ENCODE assay signal across 18 cellular contexts in the genomic region with DNA sequence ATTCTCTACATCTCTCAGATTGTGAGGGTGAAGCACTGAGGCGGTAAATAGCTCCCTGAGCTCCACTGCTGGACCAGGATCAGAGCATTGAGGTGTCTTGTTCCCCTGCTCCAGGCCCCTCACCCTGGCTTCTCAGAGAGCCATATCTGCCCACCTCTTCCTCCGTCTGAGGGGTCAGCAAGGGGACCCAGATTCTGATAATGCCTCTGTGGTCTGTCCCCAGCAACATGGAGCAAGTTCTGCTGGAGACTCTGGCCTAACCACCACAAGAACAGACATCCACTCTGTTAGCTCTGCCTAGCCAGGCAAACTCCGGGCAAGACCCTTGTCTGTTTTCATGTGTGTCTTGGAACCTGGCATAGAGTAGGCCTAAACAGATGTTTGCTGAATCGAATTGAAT. TPM values are rescaled to one million over a fixed set of nuclear protein-coding genes. Genes with fewer than 3 reads are reported as not detected.
DNase-seq lines count a peak whose midpoint lies in the region; ATAC-seq, FAIRE-seq and TF ChIP-seq lines count a peak whose summit lies in the region.
"Had no signal": no experiment of that assay in that cellular context is flagged by ENCODE, and none has a peak within 500 bp of the region (broad histone marks: within the 10 kb centered on the region; RNA-seq: fewer than 3 reads in every experiment).

No MANE protein-coding gene starts in this region.

- H3K27ac Mint-ChIP-seq in CD8-positive, alpha-beta memory T cell = peak overlapping the region; percentile 89 to 99 (median 96)
- peak overlapping the region; percentile 94 for H3K27ac Mint-ChIP-seq in activated naive CD8-positive, alpha-beta T cell treated with anti-CD3 and anti-CD28 coated beads, Interleukin-2, amount 10 ng/mL, durations not matched to agents 7 days and 5 days
- peak overlapping the region; percentile 96 to 98 for H3K27ac Mint-ChIP-seq in natural killer cell treated with Interleukin-12 subunit alpha and Interleukin-12 subunit beta and Interleukin-15 and Interleukin-18, amount 100 ng/mL, for 72 hours
- H3K27ac Mint-ChIP-seq: progenitor cell of endocrine pancreas had no signal

- H3K9me3 ChIP-seq in CD8-positive, alpha-beta memory T cell (ENCODE audit: low read length) = no peaks in the 10 kb centered on the region
- no peaks in the 10 kb centered on the region for H3K9me3 ChIP-seq in KOPT-K1 (ENCODE audit: insufficient read depth, low read length, poor library complexity, severe bottlenecking)
- H3K9me3 ChIP-seq: adrenal gland, SJCRH30, suprapubic skin had no signal

- peak overlapping the region; percentile 92 to 99 (median 98) for H3K4me3 Mint-ChIP-seq in CD8-positive, alpha-beta memory T cell
- H3K4me3 Mint-ChIP-seq in activated naive CD8-positive, alpha-beta T cell treated with anti-CD3 and anti-CD28 coated beads, Interleukin-2, amount 10 ng/mL, durations not matched to agents 7 days and 5 days = peak overlapping the region; percentile 92
- peak overlapping the region; percentile 85 for H3K4me3 Mint-ChIP-seq in natural killer cell treated with Interleukin-12 subunit alpha and Interleukin-12 subunit beta and Interleukin-15 and Interleukin-18, amount 100 ng/mL, for 72 hours

- ATAC-seq in activated naive CD8-positive, alpha-beta T cell treated with anti-CD3 and anti-CD28 coated beads, Interleukin-2, amount 10 ng/mL, durations not matched to agents 7 days and 5 days (ENCODE audit: low read depth) = no peak
- no peak for ATAC-seq in natural killer cell treated with Interleukin-12 subunit alpha and Interleukin-12 subunit beta and Interleukin-15 and Interleukin-18, amount 100 ng/mL, for 72 hours
- no peak for ATAC-seq in SK-N-SH treated with all-trans-retinoic acid at 6 μM for 48 hours
- ATAC-seq: left ventricle myocardium superior had no signal

- H3K36me3 ChIP-seq in CD8-positive, alpha-beta memory T cell (ENCODE audit: insufficient read depth, low read length) = no peaks in the 10 kb centered on the region
- H3K36me3 ChIP-seq in KOPT-K1 (ENCODE audit: insufficient read depth, low read length) = 0 out of 2 replicates have a peak, but pooled peaks cover 6% of the 10 kb centered on the region
- H3K36me3 ChIP-seq: adrenal gland, SJCRH30, suprapubic skin had no signal

- peaks cover 0 to 2% of the 10 kb centered on the region in 2 donors for H3K27me3 Mint-ChIP-seq in CD8-positive, alpha-beta memory T cell
- H3K27me3 Mint-ChIP-seq in activated naive CD8-positive, alpha-beta T cell treated with anti-CD3 and anti-CD28 coated beads, Interleukin-2, amount 10 ng/mL, durations not matched to agents 7 days and 5 days = no peaks in the 10 kb centered on the region
- no peaks in the 10 kb centered on the region for H3K27me3 Mint-ChIP-seq in natural killer cell treated with Interleukin-12 subunit alpha and Interleukin-12 subunit beta and Interleukin-15 and Interleukin-18, amount 100 ng/mL, for 72 hours

- H3K27me3 ChIP-seq in CD8-positive, alpha-beta memory T cell (ENCODE audit: insufficient read depth, low read length, poor library complexity, severe bottlenecking) = no peaks in the 10 kb centered on the region
- H3K27me3 ChIP-seq: adrenal gland, SJCRH30, suprapubic skin had no signal

- no peaks in the 10 kb centered on the region for H3K9me3 Mint-ChIP-seq in CD8-positive, alpha-beta memory T cell
- no peaks in the 10 kb centered on the region for H3K9me3 Mint-ChIP-seq in activated naive CD8-positive, alpha-beta T cell treated with anti-CD3 and anti-CD28 coated beads, Interleukin-2, amount 10 ng/mL, durations not matched to agents 7 days and 5 days
- H3K9me3 Mint-ChIP-seq in natural killer cell treated with Interleukin-12 subunit alpha and Interleukin-12 subunit beta and Interleukin-15 and Interleukin-18, amount 100 ng/mL, for 72 hours = no peaks in the 10 kb centered on the region

- H3K4me3 ChIP-seq in CD8-positive, alpha-beta memory T cell (ENCODE audit: low read length) = peak overlapping the region; percentile 79
- H3K4me3 ChIP-seq: adrenal gland, SJCRH30 had no signal

- POLR2A ChIA-PET in CD8-positive, alpha-beta memory T cell (lab: Charles Lee) = interaction anchor here (1.5 kb wide), 1 partner anchor 27 kb away, joined by 4 read pairs; no protein-coding TSS in a partner anchor
- POLR2A ChIA-PET in activated naive CD8-positive, alpha-beta T cell treated with anti-CD3 and anti-CD28 coated beads, Interleukin-2, amount 10 ng/mL, durations not matched to agents 7 days and 5 days (lab: Charles Lee) = interaction anchor here (0.8 to 2.5 kb wide), 4 partner anchors 12 to 54 kb away, joined by 3 to 11 read pairs (median 4); no protein-coding TSS in a partner anchor

- H3K4me1 ChIP-seq in CD8-positive, alpha-beta memory T cell (ENCODE audit: insufficient read depth, low read length) = peaks cover 62% of the 10 kb centered on the region

- peaks cover 0 to 33% (median 4%) of the 10 kb centered on the region in 3 donors for H3K36me3 Mint-ChIP-seq in CD8-positive, alpha-beta memory T cell
- H3K36me3 Mint-ChIP-seq in activated naive CD8-positive, alpha-beta T cell treated with anti-CD3 and anti-CD28 coated beads, Interleukin-2, amount 10 ng/mL, durations not matched to agents 7 days and 5 days = peaks cover 25% of the 10 kb centered on the region
- H3K36me3 Mint-ChIP-seq in natural killer cell treated with Interleukin-12 subunit alpha and Interleukin-12 subunit beta and Interleukin-15 and Interleukin-18, amount 100 ng/mL, for 72 hours = no peaks in the 10 kb centered on the region

- CTCF ChIA-PET in CD8-positive, alpha-beta memory T cell (lab: Charles Lee) = interaction anchor here (0.6 to 5.8 kb wide), 12 partner anchors 10 to 189 kb away, joined by 3 to 37 read pairs (median 6); no protein-coding TSS in a partner anchor

- H3K4me1 Mint-ChIP-seq in CD8-positive, alpha-beta memory T cell = peaks cover 67 to 83% (median 79%) of the 10 kb centered on the region in 3 donors
- peaks cover 68% of the 10 kb centered on the region for H3K4me1 Mint-ChIP-seq in activated naive CD8-positive, alpha-beta T cell treated with anti-CD3 and anti-CD28 coated beads, Interleukin-2, amount 10 ng/mL, durations not matched to agents 7 days and 5 days
- peaks cover 64 to 66% of the 10 kb centered on the region in 2 donors for H3K4me1 Mint-ChIP-seq in natural killer cell treated with Interleukin-12 subunit alpha and Interleukin-12 subunit beta and Interleukin-15 and Interleukin-18, amount 100 ng/mL, for 72 hours (ENCODE audit: low read depth in 2 of 2)

- peak overlapping the region; percentile 82 for H3K27ac ChIP-seq in CD8-positive, alpha-beta memory T cell (ENCODE audit: low read depth, low read length)
- H3K27ac ChIP-seq in KOPT-K1 (ENCODE audit: low read depth, low read length, poor library complexity, severe bottlenecking) (peak overlapping the region; percentile 81), substantia nigra (ENCODE audit: low read depth, low read length, poor library complexity, severe bottlenecking) (no peak overlapping the region)
- H3K27ac ChIP-seq: SJCRH30, suprapubic skin had no signal

- no peak for FAIRE-seq in urothelium cell line (lab: Jason Lieb, UNC)
- FAIRE-seq: H54, HTR-8/SVneo had no signal

- DNase-seq in CD8-positive, alpha-beta memory T cell = no peak
- no peak for DNase-seq in activated naive CD8-positive, alpha-beta T cell treated with anti-CD3 and anti-CD28 coated beads, Interleukin-2, amount 10 ng/mL, durations not matched to agents 7 days and 5 days
- no peak for DNase-seq in natural killer cell treated with Interleukin-12 subunit alpha and Interleukin-12 subunit beta and Interleukin-15 and Interleukin-18, amount 100 ng/mL, for 72 hours (ENCODE audit: low spot score)
- no peak for DNase-seq in hypothalamus (lab: John Stamatoyannopoulos, UW)
- DNase-seq in substantia nigra (lab: John Stamatoyannopoulos, UW) = no peak
- no peak for DNase-seq in urothelium cell line (ENCODE audit: low spot score)
- DNase-seq: adrenal gland, Calu3, left ventricle myocardium superior, NCI-H1417 treated with DMSO at 0.1 percent for 48 hours, NCI-H774, SJCRH30 had no signal

TF ChIP-seq in SK-N-SH treated with all-trans-retinoic acid at 6 μM for 48 hours, 23 proteins besides CTCF, POLR2A, EP300 and RAD21 (continues in another document):
- TF ChIP-seq, protein P1, sequence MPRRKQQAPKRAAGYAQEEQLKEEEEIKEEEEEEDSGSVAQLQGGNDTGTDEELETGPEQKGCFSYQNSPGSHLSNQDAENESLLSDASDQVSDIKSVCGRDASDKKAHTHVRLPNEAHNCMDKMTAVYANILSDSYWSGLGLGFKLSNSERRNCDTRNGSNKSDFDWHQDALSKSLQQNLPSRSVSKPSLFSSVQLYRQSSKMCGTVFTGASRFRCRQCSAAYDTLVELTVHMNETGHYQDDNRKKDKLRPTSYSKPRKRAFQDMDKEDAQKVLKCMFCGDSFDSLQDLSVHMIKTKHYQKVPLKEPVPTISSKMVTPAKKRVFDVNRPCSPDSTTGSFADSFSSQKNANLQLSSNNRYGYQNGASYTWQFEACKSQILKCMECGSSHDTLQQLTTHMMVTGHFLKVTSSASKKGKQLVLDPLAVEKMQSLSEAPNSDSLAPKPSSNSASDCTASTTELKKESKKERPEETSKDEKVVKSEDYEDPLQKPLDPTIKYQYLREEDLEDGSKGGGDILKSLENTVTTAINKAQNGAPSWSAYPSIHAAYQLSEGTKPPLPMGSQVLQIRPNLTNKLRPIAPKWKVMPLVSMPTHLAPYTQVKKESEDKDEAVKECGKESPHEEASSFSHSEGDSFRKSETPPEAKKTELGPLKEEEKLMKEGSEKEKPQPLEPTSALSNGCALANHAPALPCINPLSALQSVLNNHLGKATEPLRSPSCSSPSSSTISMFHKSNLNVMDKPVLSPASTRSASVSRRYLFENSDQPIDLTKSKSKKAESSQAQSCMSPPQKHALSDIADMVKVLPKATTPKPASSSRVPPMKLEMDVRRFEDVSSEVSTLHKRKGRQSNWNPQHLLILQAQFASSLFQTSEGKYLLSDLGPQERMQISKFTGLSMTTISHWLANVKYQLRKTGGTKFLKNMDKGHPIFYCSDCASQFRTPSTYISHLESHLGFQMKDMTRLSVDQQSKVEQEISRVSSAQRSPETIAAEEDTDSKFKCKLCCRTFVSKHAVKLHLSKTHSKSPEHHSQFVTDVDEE (CRISPR knock-in tag; IDR thresholded peaks at IDR 0.05) = no peak

RNA-seq across cellular contexts. Expression of a gene that starts 2.2 kb away (rescaled TPM):
- total RNA-seq in CD8-positive, alpha-beta memory T cell = 10 to 100 TPM; 30.7 to 33.7 TPM
- polyA plus RNA-seq in CD8-positive, alpha-beta memory T cell = 38.3 TPM
- 10 to 100 TPM; 82.2 to 84.0 TPM for total RNA-seq in activated naive CD8-positive, alpha-beta T cell treated with anti-CD3 and anti-CD28 coated beads, Interleukin-2, amount 10 ng/mL, durations not matched to agents 7 days and 5 days
- 10 to 100 TPM; 27.8 to 46.7 TPM for total RNA-seq in natural killer cell treated with Interleukin-12 subunit alpha and Interleukin-12 subunit beta and Interleukin-15 and Interleukin-18, amount 100 ng/mL, for 72 hours
